In the genomic region with DNA sequence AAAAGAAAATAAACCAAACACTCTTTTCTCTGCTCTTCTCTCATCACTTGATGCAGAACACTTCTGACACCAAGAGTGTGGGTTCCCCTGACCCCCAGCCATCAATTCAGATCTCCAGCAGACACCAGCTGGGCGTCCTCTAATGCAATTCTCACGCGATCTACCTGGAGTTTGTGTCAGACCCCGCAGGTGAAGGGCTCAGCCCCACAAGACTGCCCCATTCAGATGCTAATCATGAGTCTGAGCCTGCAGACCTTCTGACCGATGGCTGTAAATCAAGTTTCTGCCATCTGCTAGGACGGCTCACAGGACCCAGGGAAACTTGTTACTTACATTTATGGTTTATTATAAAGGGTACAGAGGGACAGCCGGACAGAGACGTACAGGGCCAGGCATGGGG, we compare ENCODE assay signal across 26 cellular contexts.
"Had no signal": no experiment of that assay in that cellular context is flagged by ENCODE, and none has a peak within 500 bp of the region (broad histone marks: within the 10 kb centered on the region; RNA-seq: fewer than 3 reads in every experiment).

No MANE protein-coding gene starts in this region.

- H3K27ac Mint-ChIP-seq: activated naive CD8-positive, alpha-beta T cell treated with anti-CD3 and anti-CD28 coated beads for 36 hours; activated T-helper 2 cell treated with anti-CD3 and anti-CD28 coated beads, Interferon-gamma antibody, Interleukin-2, Interleukin-4, amounts not matched to agents 10 μg/mL and 5 μg/mL and 100 μg/mL, durations not matched to agents 14 hours and 24 hours and 36 hours; stimulated activated memory B cell treated with anti-CD40 and anti-IgM and Interleukin-4, amounts not matched to agents 10 μg/mL and 1 μg/mL and 100 μg/mL, for 72 hours; WTC11 had no signal

- H3K27ac ChIP-seq: esophagus squamous epithelium, gastrocnemius medialis, lower lobe of right lung, sigmoid colon, stomach, suprapubic skin, vagina had no signal

- H3K36me3 Mint-ChIP-seq: activated naive CD8-positive, alpha-beta T cell treated with anti-CD3 and anti-CD28 coated beads for 36 hours; stimulated activated memory B cell treated with anti-CD40 and anti-IgM and Interleukin-4, amounts not matched to agents 10 μg/mL and 1 μg/mL and 100 μg/mL, for 72 hours had no signal

- DNase-seq: activated CD4-positive, alpha-beta T cell treated with anti-CD3 and anti-CD28 coated beads for 4 hours; activated CD4-positive, alpha-beta T cell treated with anti-CD3 and anti-CD28 coated beads, Interleukin-2, amount 50 U/mL, for 48 hours; activated CD8-positive, alpha-beta memory T cell treated with anti-CD3 and anti-CD28 coated beads, Interleukin-2, amount 50 U/mL, for 48 hours; activated naive CD4-positive, alpha-beta T cell; activated naive CD8-positive, alpha-beta T cell treated with anti-CD3 and anti-CD28 coated beads for 36 hours; activated T-cell treated with anti-CD3 and anti-CD28 coated beads, Interleukin-2, amount 50 U/mL, for 4 hours; central memory CD4-positive, alpha-beta T cell; dermis blood vessel endothelial cell; effector memory CD4-positive, alpha-beta T cell; esophagus squamous epithelium; gastrocnemius medialis; hippocampal formation; kidney; lower lobe of right lung; naive B cell; sigmoid colon; stimulated activated CD4-positive, alpha-beta T cell treated with anti-CD3 and anti-CD28 coated beads, Interleukin-15, amount 100 ng/mL, for 24 hours; stomach; T-helper 9 cell; trophoblast cell had no signal

- H3K36me3 ChIP-seq: esophagus squamous epithelium, gastrocnemius medialis, lower lobe of right lung, sigmoid colon, stomach, suprapubic skin, vagina had no signal

- H3K9me3 ChIP-seq: esophagus squamous epithelium, gastrocnemius medialis, lower lobe of right lung, sigmoid colon, suprapubic skin, vagina had no signal

- H3K4me3 ChIP-seq: esophagus squamous epithelium, gastrocnemius medialis, lower lobe of right lung, sigmoid colon, smooth muscle cell, stomach, suprapubic skin, vagina had no signal

- H3K27me3 ChIP-seq: vagina had no signal

- H3K4me1 Mint-ChIP-seq: activated naive CD8-positive, alpha-beta T cell treated with anti-CD3 and anti-CD28 coated beads for 36 hours; WTC11 had no signal

- H3K9me3 Mint-ChIP-seq: activated T-helper 2 cell treated with anti-CD3 and anti-CD28 coated beads, Interferon-gamma antibody, Interleukin-2, Interleukin-4, amounts not matched to agents 10 μg/mL and 5 μg/mL and 100 μg/mL, durations not matched to agents 14 hours and 24 hours and 36 hours had no signal

- H3K4me3 Mint-ChIP-seq: activated naive CD8-positive, alpha-beta T cell treated with anti-CD3 and anti-CD28 coated beads for 36 hours; activated T-cell treated with anti-CD3 and anti-CD28 coated beads, Interleukin-2, amount 50 U/mL, for 4 hours; stimulated activated memory B cell treated with anti-CD40 and anti-IgM and Interleukin-4, amounts not matched to agents 10 μg/mL and 1 μg/mL and 100 μg/mL, for 72 hours; WTC11 had no signal

- H3K27me3 Mint-ChIP-seq: naive B cell had no signal

- ATAC-seq: activated T-cell treated with anti-CD3 and anti-CD28 coated beads, Interleukin-2, amount 50 U/mL, for 4 hours; gastrocnemius medialis; lower lobe of right lung; stimulated activated memory B cell treated with anti-CD40 and anti-IgM and Interleukin-4, amounts not matched to agents 10 μg/mL and 1 μg/mL and 100 μg/mL, for 72 hours; WTC11 had no signal

- H3K4me2 ChIP-seq: smooth muscle cell had no signal

- H3K4me1 ChIP-seq: esophagus squamous epithelium, gastrocnemius medialis, lower lobe of right lung, sigmoid colon, stomach, suprapubic skin, vagina had no signal
